16 cellular contexts compared by ENCODE assay signal in the genomic region with DNA sequence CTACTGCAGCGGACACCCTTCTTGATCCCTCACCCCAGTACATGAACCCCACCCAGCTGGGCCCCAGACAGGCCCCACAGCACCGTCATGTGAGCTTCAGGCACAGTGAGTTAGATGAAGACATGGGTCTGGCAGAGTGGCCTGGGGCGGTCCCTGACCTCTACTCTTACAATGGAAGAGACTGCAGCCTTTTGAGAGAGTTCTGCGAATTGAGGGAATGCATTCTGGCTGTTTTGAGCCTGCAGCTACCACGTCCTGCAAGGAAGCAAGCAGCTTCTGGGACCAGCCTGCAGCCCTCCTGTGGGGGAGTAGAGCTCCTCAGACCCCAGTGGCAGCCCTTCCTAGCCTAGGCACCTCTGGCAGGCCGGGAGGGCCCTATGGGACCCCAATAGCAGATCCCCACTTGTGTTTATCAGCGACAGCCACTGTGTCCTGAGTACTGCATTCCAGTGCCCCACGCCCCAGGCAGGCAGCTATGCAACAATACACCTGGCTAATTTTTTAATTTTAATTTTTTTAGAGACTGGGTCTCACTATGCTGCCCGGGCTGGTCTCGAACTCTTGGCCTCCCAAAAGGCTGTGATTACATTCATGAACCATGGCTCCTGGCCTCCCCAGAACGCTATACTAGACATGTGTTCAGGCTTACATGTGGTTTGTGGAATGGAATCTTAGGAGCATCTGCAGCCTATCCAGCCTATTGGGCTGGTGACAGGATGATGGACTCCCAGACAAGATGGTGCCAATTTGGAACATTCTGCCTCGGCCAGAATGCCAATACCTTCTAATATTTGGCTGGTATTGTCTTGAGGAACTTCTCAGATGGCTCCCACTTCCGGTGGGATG. TPM values are rescaled to one million over a fixed set of nuclear protein-coding genes. Genes with fewer than 3 reads are reported as not detected.
A peak's percentile ranks its signal among the peaks of the same experiment; 100 is the strongest.
DNase-seq lines count a peak whose midpoint lies in the region; ATAC-seq and TF ChIP-seq lines count a peak whose summit lies in the region.
"Had no signal": no experiment of that assay in that cellular context is flagged by ENCODE, and none has a peak within 500 bp of the region (broad histone marks: within the 10 kb centered on the region; RNA-seq: fewer than 3 reads in every experiment).

No MANE protein-coding gene starts in this region.

- no peaks in the 10 kb centered on the region for H3F3A ChIP-seq in GM23338 (replicated peaks; ENCODE audit: low read depth)

- no peaks in the 10 kb centered on the region for H3K9me3 ChIP-seq in iPS-20b (ENCODE audit: insufficient read depth, low read depth, low read length)
- H3K9me3 ChIP-seq: esophagus muscularis mucosa had no signal

- H3K9me2 ChIP-seq in GM23338 (ENCODE audit: insufficient read depth): no peaks in the 10 kb centered on the region

- no peaks in the 10 kb centered on the region for H4K20me1 ChIP-seq in GM23338 (replicated peaks; ENCODE audit: insufficient read depth)

- ATAC-seq in GM23338: peak; percentile 27
- peak; percentile 37 for ATAC-seq in sciatic nerve
- no peak for ATAC-seq in HG03108 (IDR thresholded peaks at IDR 0.05; ENCODE audit: unreplicated experiment)
- no peak for ATAC-seq in HG02885 (IDR thresholded peaks at IDR 0.05; ENCODE audit: poor library complexity, unreplicated experiment)
- no peak for ATAC-seq in HG02938 (IDR thresholded peaks at IDR 0.05; ENCODE audit: unreplicated experiment)

- peak overlapping the region; percentile 90 for H3K4me2 ChIP-seq in GM23338

- no peaks in the 10 kb centered on the region; the same call in 2 of the 3 replicates for H3K9me3 Mint-ChIP-seq in GM23338
- H3K9me3 Mint-ChIP-seq: T-helper 2 cell treated with Interferon-gamma antibody and Interleukin-4, amounts not matched to agents 5 μg/mL and 100 μg/mL, for 36 hours had no signal

- H3K27ac ChIP-seq in GM23338 (ENCODE audit: low read depth) (no peak overlapping the region), angular gyrus (ENCODE audit: low read depth, low read length) (peak overlapping the region; percentile 52), iPS-20b (ENCODE audit: low read length) (no peak overlapping the region)
- H3K27ac ChIP-seq: esophagus muscularis mucosa, GM23248 had no signal

- H3K36me3 Mint-ChIP-seq in GM23338 (ENCODE audit: low read depth): no peaks in the 10 kb centered on the region

- H3K4me1 Mint-ChIP-seq in GM23338: peaks cover 8% of the 10 kb centered on the region

- H3K4me3 Mint-ChIP-seq in GM23338: peak overlapping the region; percentile 77
- H3K4me3 Mint-ChIP-seq: T-helper 2 cell treated with Interferon-gamma antibody and Interleukin-4, amounts not matched to agents 5 μg/mL and 100 μg/mL, for 36 hours had no signal

- H3K9ac ChIP-seq in iPS-20b (ENCODE audit: low read depth, low read length): no peak overlapping the region
- H3K9ac ChIP-seq: GM23248 had no signal

- H3K27me3 Mint-ChIP-seq in GM23338 (ENCODE audit: insufficient read depth, low read depth, poor library complexity): peaks cover 34% of the 10 kb centered on the region

- H3K4me1 ChIP-seq in GM23338 (ENCODE audit: insufficient read depth): peaks cover 3% of the 10 kb centered on the region; the same call in 1 of the 2 replicates
- H3K4me1 ChIP-seq in iPS-20b (ENCODE audit: insufficient read depth, low read length): no peaks in the 10 kb centered on the region

- H3K36me3 ChIP-seq in GM23338 (ENCODE audit: insufficient read depth) (no peaks in the 10 kb centered on the region), iPS-20b (ENCODE audit: insufficient read depth, low read depth, low read length) (no peaks in the 10 kb centered on the region)
- H3K36me3 ChIP-seq: esophagus muscularis mucosa had no signal

- intact Hi-C loops in sciatic nerve (cut with DNase I): no loop called here

- H3K27me3 ChIP-seq in GM23338 (ENCODE audit: insufficient read depth) (peaks cover 26% of the 10 kb centered on the region), iPS-20b (ENCODE audit: insufficient read depth, low read length) (peaks cover 40% of the 10 kb centered on the region)

- H3K27ac Mint-ChIP-seq in GM23338: no peak overlapping the region
- H3K27ac Mint-ChIP-seq: T-helper 2 cell treated with Interferon-gamma antibody and Interleukin-4, amounts not matched to agents 5 μg/mL and 100 μg/mL, for 36 hours had no signal

- peak overlapping the region; percentile 100 for H2AFZ ChIP-seq in GM23338
- H2AFZ ChIP-seq: GM23248 had no signal

- H3K4me3 ChIP-seq in GM23338 (peak overlapping the region; percentile 76), iPS-20b (ENCODE audit: low read length) (peak overlapping the region; percentile 56)
- H3K4me3 ChIP-seq: GM23248, lung had no signal

- no peak for DNase-seq in GM23338 (ENCODE audit: low spot score)
- DNase-seq in sciatic nerve (ENCODE audit: low spot score): no peak
- DNase-seq in amniotic stem cell (lab: John Stamatoyannopoulos, UW): no peak
- DNase-seq: activated CD4-positive, alpha-beta T cell treated with anti-CD3 and anti-CD28 coated beads for 48 hours; DMS79 treated with DMSO at 0.1 percent for 48 hours; GM23248; hippocampal formation; NCI-H1092 had no signal

- H3K79me2 ChIP-seq in GM23338 (replicated peaks; ENCODE audit: insufficient read depth): no peaks in the 10 kb centered on the region

- no peak for TF ChIP-seq CTCF in GM23338 (conservative IDR thresholded peaks at IDR 0.05; ENCODE audit: low read depth in 2 of 2)

TF ChIP-seq in GM23338, 12 proteins besides CTCF, POLR2A, EP300 and RAD21 (continues in another document):
- TF ChIP-seq EZH2phosphoT487 (IDR thresholded peaks at IDR 0.05; ENCODE audit: unreplicated experiment): no peak
- TF ChIP-seq ZNF331 (CRISPR knock-in tag; IDR thresholded peaks at IDR 0.05; ENCODE audit: low read depth): no peak
- TF ChIP-seq STAT1 (IDR thresholded peaks at IDR 0.05; ENCODE audit: unreplicated experiment): no peak

RNA-seq across cellular contexts. Expression of a gene that starts 0.7 kb away (rescaled TPM):
- total RNA-seq in GM23338 (2014; rRNA removed; shearing (Covaris generic)): 0.07 and 0.16 TPM in 2 replicates
- polyA plus RNA-seq in GM23338 (2016; fragmentation: Nextera tagmentation; extraction: Ambion mirVana): 0.09 and 0.44 TPM in 2 replicates
- total RNA-seq in sciatic nerve: 0.89 TPM
- total RNA-seq: GM23248 had no signal
- polyA plus RNA-seq: GM23248 had no signal

RNA-seq across cellular contexts. Expression of a gene that starts 12.7 kb away (rescaled TPM):
- total RNA-seq in GM23338 (2014; rRNA removed; shearing (Covaris generic)): not detected in 2 replicates
- not detected in 2 replicates for polyA plus RNA-seq in GM23338 (2016; fragmentation: Nextera tagmentation; extraction: Ambion mirVana)
- total RNA-seq in sciatic nerve: not detected
- total RNA-seq: esophagus muscularis mucosa, GM23248 had no signal
- polyA plus RNA-seq: GM23248 had no signal

RNA-seq across cellular contexts. Expression of a gene that starts 18.1 kb away (rescaled TPM):
- total RNA-seq in GM23338 (2014; rRNA removed; shearing (Covaris generic)): not detected in 2 replicates
- polyA plus RNA-seq in GM23338 (2016; fragmentation: Nextera tagmentation; extraction: Ambion mirVana): not detected in 2 replicates
- 2.3 TPM for total RNA-seq in sciatic nerve

RNA-seq across cellular contexts. Expression of a gene that starts 31.1 kb away (rescaled TPM):
- total RNA-seq in GM23338 (2014; rRNA removed; shearing (Covaris generic)): 25.9 and 38.8 TPM in 2 replicates
- 20.4 and 21.8 TPM in 2 replicates for polyA plus RNA-seq in GM23338 (2016; fragmentation: Nextera tagmentation; extraction: Ambion mirVana)
- total RNA-seq in sciatic nerve: 21.9 TPM

RNA-seq across cellular contexts. Expression of a gene that starts 51.0 kb away (rescaled TPM):
- 39.9 and 41.1 TPM in 2 replicates for total RNA-seq in GM23338 (2014; rRNA removed; shearing (Covaris generic))
- 7.7 and 9.2 TPM in 2 replicates for polyA plus RNA-seq in GM23338 (2016; fragmentation: Nextera tagmentation; extraction: Ambion mirVana)
- 72.9 TPM for total RNA-seq in sciatic nerve

Comparison
In these comparisons a context has a peak if more than half of its experiments do, and no peak if none do; other contexts are left out.
1. ATAC-seq: peak in GM23338 (single experiment) and sciatic nerve (single experiment); none in HG03108 (single experiment), HG02885 (single experiment) and HG02938 (single experiment).